2 cellular contexts compared by ENCODE assay signal in the genomic region with DNA sequence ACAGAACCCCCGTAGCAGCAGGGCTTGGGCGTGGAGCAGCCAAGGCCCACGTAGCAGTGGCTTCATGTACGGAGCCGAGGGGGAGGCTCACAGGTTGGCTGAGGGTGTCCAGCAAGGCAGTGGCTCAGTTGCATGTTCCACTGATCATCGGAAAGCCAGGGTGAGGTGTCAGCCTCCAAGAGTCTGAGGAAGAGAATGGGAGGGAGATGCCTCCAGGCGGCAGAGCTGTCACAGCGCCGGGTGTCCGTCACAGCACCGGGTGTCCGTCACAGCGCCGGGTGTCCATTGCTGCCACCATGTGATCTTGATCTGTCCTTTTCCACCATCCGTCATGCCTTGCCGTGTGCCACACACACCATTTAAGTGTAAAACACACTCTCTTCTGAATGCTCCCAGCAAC.
TF ChIP-seq lines count a peak whose summit lies in the region.

No MANE protein-coding gene starts in this region.

TF ChIP-seq in GM23338, 12 proteins besides CTCF, POLR2A, EP300 and RAD21 (continued from another document):
- TF ChIP-seq ZNF331 (CRISPR knock-in tag; IDR thresholded peaks at IDR 0.05; ENCODE audit: low read depth) (no peak), JUNB (IDR thresholded peaks at IDR 0.05; ENCODE audit: unreplicated experiment) (no peak)

TF ChIP-seq in WTC11, 78 proteins besides CTCF, POLR2A, EP300 and RAD21 (continued from another document):
- TF ChIP-seq AFF4 (CRISPR knock-in tag; IDR thresholded peaks at IDR 0.05; ENCODE audit: borderline replicate concordance) (no peak), IRF1 (CRISPR knock-in tag; IDR thresholded peaks at IDR 0.05) (no peak), EMX1 (CRISPR knock-in tag; IDR thresholded peaks at IDR 0.05) (no peak), ZNF317 (CRISPR knock-in tag; IDR thresholded peaks at IDR 0.05; ENCODE audit: borderline replicate concordance, low read depth) (no peak)
